ENCODE assay signal across 9 cellular contexts in genomic region chr1:12014141-12014981, GRCh38. TPM values are rescaled to one million over a fixed set of nuclear protein-coding genes. Genes with fewer than 3 reads are reported as not detected.
DNase-seq lines count a peak whose midpoint lies in the region; ATAC-seq and TF ChIP-seq lines count a peak whose summit lies in the region.
"Had no signal": no experiment of that assay in that cellular context is flagged by ENCODE, and none has a peak within 500 bp of the region (broad histone marks: within the 10 kb centered on the region; RNA-seq: fewer than 3 reads in every experiment).

No MANE protein-coding gene starts in this region.

- H3K36me3 Mint-ChIP-seq in neural progenitor cell, result peaks cover 16% of the 10 kb centered on the region

- no peak overlapping the region for H3K27ac ChIP-seq in neural progenitor cell

- H3K36me3 ChIP-seq in Loucy (ENCODE audit: insufficient read depth, low read length) (peaks cover 28% of the 10 kb centered on the region; the same call in 1 of the 2 replicates), neural progenitor cell (no peaks in the 10 kb centered on the region)

- no peaks in the 10 kb centered on the region for H3K9me3 ChIP-seq in Loucy (ENCODE audit: insufficient read depth, low read depth, low read length)
- H3K9me3 ChIP-seq in neural progenitor cell (ENCODE audit: low read depth), result no peaks in the 10 kb centered on the region

- H3K79me2 ChIP-seq in Loucy (ENCODE audit: insufficient read depth, low read length) (no peaks in the 10 kb centered on the region), neural progenitor cell (ENCODE audit: low read depth) (no peaks in the 10 kb centered on the region)

- H3K4me3 ChIP-seq in Loucy (ENCODE audit: low read length, poor library complexity, severe bottlenecking), result no peak overlapping the region
- H3K4me3 ChIP-seq in cardiac fibroblast (replicated peaks in 1 of 2; ENCODE audit: low read depth in 2 of 2, low read length in 2 of 2), result no peak overlapping the region
- H3K4me3 ChIP-seq in neural progenitor cell, result no peak overlapping the region

- H3K9ac ChIP-seq in Loucy (ENCODE audit: low read depth, low read length, poor library complexity, severe bottlenecking), result no peak overlapping the region
- no peak overlapping the region for H3K9ac ChIP-seq in neural progenitor cell

- H4K20me1 ChIP-seq in Loucy (ENCODE audit: insufficient read depth, low read length, poor library complexity, severe bottlenecking) (no peaks in the 10 kb centered on the region), neural progenitor cell (ENCODE audit: low read depth) (no peaks in the 10 kb centered on the region)

- peak; percentile 73 for DNase-seq in DMS79 treated with DMSO at 0.1 percent for 48 hours (lab: John Stamatoyannopoulos, UW)
- DNase-seq in cardiac fibroblast (ENCODE audit: low read depth in 2 of 2), result peak; percentile 27 to 64
- DNase-seq in neural progenitor cell (ENCODE audit: low spot score), result no peak
- DNase-seq in superior temporal gyrus (ENCODE audit: extremely low spot score), result no peak
- DNase-seq: activated CD8-positive, alpha-beta memory T cell treated with anti-CD3 and anti-CD28 coated beads, Interleukin-2, amount 50 U/mL, for 4 hours had no signal

- no peak overlapping the region for H2AFZ ChIP-seq in Loucy (ENCODE audit: low read length)
- no peak overlapping the region for H2AFZ ChIP-seq in neural progenitor cell (replicated peaks)

- H3K4me1 ChIP-seq in Loucy (ENCODE audit: insufficient read depth, low read length, poor library complexity, severe bottlenecking) (peaks cover 3% of the 10 kb centered on the region), neural progenitor cell (no peaks in the 10 kb centered on the region)

- no peaks in the 10 kb centered on the region for H3K27me3 ChIP-seq in Loucy (ENCODE audit: insufficient read depth, low read length, poor library complexity, severe bottlenecking)
- no peaks in the 10 kb centered on the region for H3K27me3 ChIP-seq in neural progenitor cell

- TF ChIP-seq CTCF in Loucy (conservative IDR thresholded peaks at IDR 0.05; ENCODE audit: low read length) (peak; percentile 25; the same call in 1 of the 2 replicates), cardiac fibroblast (IDR thresholded peaks at IDR 0.05; ENCODE audit: low read depth, low read length) (peak; percentile 20), neural progenitor cell (IDR thresholded peaks at IDR 0.05) (peak; percentile 24)

- H3K4me2 ChIP-seq in Loucy (ENCODE audit: low read depth, low read length, poor library complexity, severe bottlenecking), result no peak overlapping the region
- no peak overlapping the region for H3K4me2 ChIP-seq in neural progenitor cell

- H3K9me2 ChIP-seq in Loucy (replicated peaks; ENCODE audit: low read depth, low read length), result no peaks in the 10 kb centered on the region

- ATAC-seq in GM18511 (IDR thresholded peaks at IDR 0.05; ENCODE audit: unreplicated experiment) (no peak), HG03521 (IDR thresholded peaks at IDR 0.05; ENCODE audit: unreplicated experiment) (no peak), GM19397 (IDR thresholded peaks at IDR 0.05; ENCODE audit: unreplicated experiment) (no peak)

- H3K27me3 Mint-ChIP-seq in neural progenitor cell (ENCODE audit: insufficient read depth, low read depth), result peaks cover 2% of the 10 kb centered on the region

- H3F3A ChIP-seq in Loucy (ENCODE audit: low read depth) (0 out of 2 replicates have a peak, but pooled peaks cover 3% of the 10 kb centered on the region), neural progenitor cell (ENCODE audit: low read depth) (peaks cover 8% of the 10 kb centered on the region)

- H3K4me3 Mint-ChIP-seq in neural progenitor cell, result no peak overlapping the region

- peak overlapping the region; percentile 23 for H3K27ac Mint-ChIP-seq in neural progenitor cell

- no peaks in the 10 kb centered on the region for H3K9me3 Mint-ChIP-seq in neural progenitor cell

- H3K4me1 Mint-ChIP-seq in neural progenitor cell, result peaks cover 10% of the 10 kb centered on the region

RNA-seq across cellular contexts. Expression of gene MIIP, which starts 4.9 kb away (rescaled TPM):
- 26.3 and 83.4 TPM in 2 replicates for total RNA-seq in neural progenitor cell (ENCODE audit: low replicate concordance)

RNA-seq across cellular contexts. Expression of gene MFN2, which starts 34.1 kb away (rescaled TPM):
- 29.6 and 41.9 TPM in 2 replicates for total RNA-seq in neural progenitor cell (ENCODE audit: low replicate concordance)

RNA-seq across cellular contexts. Expression of gene TNFRSF8, which starts 48.7 kb away (rescaled TPM):
- not detected in 2 replicates for total RNA-seq in neural progenitor cell (ENCODE audit: low replicate concordance)

Comparison
In these comparisons a context has a peak if more than half of its experiments do, and no peak if none do; other contexts are left out.
1. DNase-seq: peak in DMS79 treated with DMSO at 0.1 percent for 48 hours (single experiment) and cardiac fibroblast (2 of 2); none in neural progenitor cell (single experiment) and superior temporal gyrus (single experiment).
2. Peak in every context shown above with its lines, with median percentiles within 50 percentile points of each other: CTCF ChIP-seq.